Comparison of ENCODE assay signal across 34 cellular contexts in the genomic region with DNA sequence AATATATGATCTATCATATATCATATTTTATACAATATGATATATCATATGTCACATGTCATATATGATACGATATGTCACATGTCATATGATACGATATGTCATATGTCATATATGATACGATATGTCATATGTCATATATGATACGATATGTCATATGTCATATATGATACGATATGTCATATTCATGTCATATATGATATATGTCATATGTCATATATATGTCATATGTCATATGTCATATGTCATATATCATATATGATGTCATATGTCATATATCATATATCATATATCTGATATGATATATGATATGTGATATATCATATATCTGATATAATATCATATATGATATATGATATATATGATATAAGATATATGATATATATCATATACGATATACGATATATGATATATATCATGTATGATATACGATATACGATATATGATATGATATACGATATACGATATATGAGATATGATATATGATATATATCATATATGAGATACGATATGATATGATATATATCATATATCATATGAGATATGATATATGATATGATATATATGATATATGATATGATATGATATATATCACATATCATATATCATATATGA.
"Had no signal": no experiment of that assay in that cellular context is flagged by ENCODE, and none has a peak within 500 bp of the region (broad histone marks: within the 10 kb centered on the region; RNA-seq: fewer than 3 reads in every experiment).

No MANE protein-coding gene starts in this region.

- H3K4me2 ChIP-seq: hepatocyte had no signal

- H3K27ac ChIP-seq: adrenal gland, brain microvascular endothelial cell, colonic mucosa, epithelial cell of prostate, esophagus squamous epithelium, gastroesophageal sphincter, heart right ventricle, hepatocyte, VCaP had no signal

- H3K36me3 ChIP-seq: adrenal gland, brain microvascular endothelial cell, colonic mucosa, esophagus squamous epithelium, gastroesophageal sphincter, heart right ventricle had no signal

- ATAC-seq: activated CD8-positive, alpha-beta memory T cell treated with anti-CD3 and anti-CD28 coated beads, Interleukin-2, amount 10 ng/mL, durations not matched to agents 7 days and 5 days; activated CD8-positive, alpha-beta T cell treated with anti-CD3 and anti-CD28 coated beads for 36 hours; activated naive CD8-positive, alpha-beta T cell treated with anti-CD3 and anti-CD28 coated beads, Interleukin-2, amount 50 U/mL, for 24 hours; gastroesophageal sphincter; heart right ventricle; WTC11 had no signal

- H3K9me3 ChIP-seq: colonic mucosa, esophagus squamous epithelium, gastroesophageal sphincter had no signal

- H3K9me3 Mint-ChIP-seq: activated naive CD4-positive, alpha-beta T cell treated with anti-CD3 and anti-CD28 coated beads, Interleukin-2, amount 50 U/mL, for 24 hours; activated naive CD8-positive, alpha-beta T cell treated with anti-CD3 and anti-CD28 coated beads, Interleukin-2, amount 50 U/mL, for 24 hours; activated T-helper 1 cell treated with anti-CD3 and anti-CD28 coated beads, Interleukin-12 subunit alpha, Interleukin-12 subunit beta, Interleukin-2, Interleukin-4 antibody, amounts not matched to agents 30 ng/mL and 10 ng/mL and 1 ng/mL, durations not matched to agents 14 hours and 24 hours and 36 hours; central memory CD8-positive, alpha-beta T cell had no signal

- H3K79me2 ChIP-seq: hepatocyte had no signal

- DNase-seq: activated CD4-positive, alpha-beta T cell treated with anti-CD3 and anti-CD28 coated beads for 1 hour; activated CD4-positive, alpha-beta T cell treated with anti-CD3 and anti-CD28 coated beads for 48 hours; activated CD4-positive, alpha-beta T cell treated with anti-CD3 and anti-CD28 coated beads, Interleukin-2, amount 50 U/mL, for 1 hour; activated CD4-positive, alpha-beta T cell treated with anti-CD3 and anti-CD28 coated beads, Interleukin-2, amount 50 U/mL, for 48 hours; activated CD8-positive, alpha-beta memory T cell treated with anti-CD3 and anti-CD28 coated beads, Interleukin-2, amount 10 ng/mL, durations not matched to agents 7 days and 5 days; activated CD8-positive, alpha-beta memory T cell treated with anti-CD3 and anti-CD28 coated beads, Interleukin-2, amount 50 U/mL, for 4 hours; activated CD8-positive, alpha-beta T cell treated with anti-CD3 and anti-CD28 coated beads for 36 hours; activated effector memory CD4-positive, alpha-beta T cell treated with anti-CD3 and anti-CD28 coated beads, Interleukin-2, amount 50 U/mL, for 16 hours; activated naive CD4-positive, alpha-beta T cell treated with anti-CD3 and anti-CD28 coated beads for 36 hours; activated naive CD8-positive, alpha-beta T cell treated with anti-CD3 and anti-CD28 coated beads for 36 hours; activated naive CD8-positive, alpha-beta T cell treated with anti-CD3 and anti-CD28 coated beads, Interleukin-2, amount 50 U/mL, for 24 hours; activated T-cell treated with anti-CD3 and anti-CD28 coated beads, Interleukin-2, amount 50 U/mL, for 1 hour; activated T-cell treated with anti-CD3 and anti-CD28 coated beads, Interleukin-2, amount 50 U/mL, for 48 hours; adrenal gland; amygdala; aorta; brain microvascular endothelial cell; colonic mucosa; effector CD8-positive, alpha-beta T cell; esophagus squamous epithelium; foreskin melanocyte; heart right ventricle; T-helper 2 cell had no signal

- FAIRE-seq: bronchial epithelial cell, endothelial cell of umbilical vein had no signal

- H3K27me3 ChIP-seq: adrenal gland, brain microvascular endothelial cell, colonic mucosa, esophagus squamous epithelium, gastroesophageal sphincter, hepatocyte had no signal

- H3K27ac Mint-ChIP-seq: activated CD8-positive, alpha-beta memory T cell treated with anti-CD3 and anti-CD28 coated beads, Interleukin-2, amount 10 ng/mL, durations not matched to agents 7 days and 5 days; activated CD8-positive, alpha-beta T cell treated with anti-CD3 and anti-CD28 coated beads for 36 hours; activated naive CD4-positive, alpha-beta T cell treated with anti-CD3 and anti-CD28 coated beads for 36 hours; activated naive CD4-positive, alpha-beta T cell treated with anti-CD3 and anti-CD28 coated beads, Interleukin-2, amount 50 U/mL, for 24 hours; activated naive CD8-positive, alpha-beta T cell treated with anti-CD3 and anti-CD28 coated beads for 36 hours; activated naive CD8-positive, alpha-beta T cell treated with anti-CD3 and anti-CD28 coated beads, Interleukin-2, amount 50 U/mL, for 24 hours; activated T-helper 1 cell treated with anti-CD3 and anti-CD28 coated beads, Interleukin-12 subunit alpha, Interleukin-12 subunit beta, Interleukin-2, Interleukin-4 antibody, amounts not matched to agents 30 ng/mL and 10 ng/mL and 1 ng/mL, durations not matched to agents 14 hours and 24 hours and 36 hours; activated T-helper 2 cell treated with anti-CD3 and anti-CD28 coated beads, Interferon-gamma antibody, Interleukin-2, Interleukin-4, amounts not matched to agents 10 μg/mL and 5 μg/mL and 100 μg/mL, durations not matched to agents 14 hours and 24 hours and 36 hours; WTC11 had no signal

- H3K4me3 ChIP-seq: adrenal gland, colonic mucosa, esophagus squamous epithelium, gastroesophageal sphincter, heart right ventricle, hepatocyte had no signal

- H3K4me1 ChIP-seq: adrenal gland, colonic mucosa, esophagus squamous epithelium, gastroesophageal sphincter had no signal

- H3K27me3 Mint-ChIP-seq: activated CD8-positive, alpha-beta memory T cell treated with anti-CD3 and anti-CD28 coated beads, Interleukin-2, amount 10 ng/mL, durations not matched to agents 7 days and 5 days; activated CD8-positive, alpha-beta T cell treated with anti-CD3 and anti-CD28 coated beads for 36 hours; activated naive CD4-positive, alpha-beta T cell treated with anti-CD3 and anti-CD28 coated beads, Interleukin-2, amount 50 U/mL, for 24 hours; activated naive CD8-positive, alpha-beta T cell treated with anti-CD3 and anti-CD28 coated beads for 36 hours; activated naive CD8-positive, alpha-beta T cell treated with anti-CD3 and anti-CD28 coated beads, Interleukin-2, amount 50 U/mL, for 24 hours; central memory CD8-positive, alpha-beta T cell had no signal

- H3K36me3 Mint-ChIP-seq: activated CD8-positive, alpha-beta memory T cell treated with anti-CD3 and anti-CD28 coated beads, Interleukin-2, amount 10 ng/mL, durations not matched to agents 7 days and 5 days; activated naive CD4-positive, alpha-beta T cell treated with anti-CD3 and anti-CD28 coated beads, Interleukin-2, amount 50 U/mL, for 24 hours; activated naive CD8-positive, alpha-beta T cell treated with anti-CD3 and anti-CD28 coated beads for 36 hours had no signal

- H3K4me3 Mint-ChIP-seq: activated CD8-positive, alpha-beta memory T cell treated with anti-CD3 and anti-CD28 coated beads, Interleukin-2, amount 10 ng/mL, durations not matched to agents 7 days and 5 days; activated CD8-positive, alpha-beta T cell treated with anti-CD3 and anti-CD28 coated beads for 36 hours; activated naive CD4-positive, alpha-beta T cell treated with anti-CD3 and anti-CD28 coated beads for 36 hours; activated naive CD4-positive, alpha-beta T cell treated with anti-CD3 and anti-CD28 coated beads, Interleukin-2, amount 50 U/mL, for 24 hours; activated naive CD8-positive, alpha-beta T cell treated with anti-CD3 and anti-CD28 coated beads for 36 hours; activated naive CD8-positive, alpha-beta T cell treated with anti-CD3 and anti-CD28 coated beads, Interleukin-2, amount 50 U/mL, for 24 hours; activated T-helper 1 cell treated with anti-CD3 and anti-CD28 coated beads, Interleukin-12 subunit alpha, Interleukin-12 subunit beta, Interleukin-2, Interleukin-4 antibody, amounts not matched to agents 30 ng/mL and 10 ng/mL and 1 ng/mL, durations not matched to agents 14 hours and 24 hours and 36 hours; central memory CD8-positive, alpha-beta T cell; WTC11 had no signal

- H3K4me1 Mint-ChIP-seq: activated CD8-positive, alpha-beta memory T cell treated with anti-CD3 and anti-CD28 coated beads, Interleukin-2, amount 10 ng/mL, durations not matched to agents 7 days and 5 days; central memory CD8-positive, alpha-beta T cell had no signal

- H2AFZ ChIP-seq: hepatocyte had no signal
